8 cellular contexts compared by ENCODE assay signal in the genomic region with DNA sequence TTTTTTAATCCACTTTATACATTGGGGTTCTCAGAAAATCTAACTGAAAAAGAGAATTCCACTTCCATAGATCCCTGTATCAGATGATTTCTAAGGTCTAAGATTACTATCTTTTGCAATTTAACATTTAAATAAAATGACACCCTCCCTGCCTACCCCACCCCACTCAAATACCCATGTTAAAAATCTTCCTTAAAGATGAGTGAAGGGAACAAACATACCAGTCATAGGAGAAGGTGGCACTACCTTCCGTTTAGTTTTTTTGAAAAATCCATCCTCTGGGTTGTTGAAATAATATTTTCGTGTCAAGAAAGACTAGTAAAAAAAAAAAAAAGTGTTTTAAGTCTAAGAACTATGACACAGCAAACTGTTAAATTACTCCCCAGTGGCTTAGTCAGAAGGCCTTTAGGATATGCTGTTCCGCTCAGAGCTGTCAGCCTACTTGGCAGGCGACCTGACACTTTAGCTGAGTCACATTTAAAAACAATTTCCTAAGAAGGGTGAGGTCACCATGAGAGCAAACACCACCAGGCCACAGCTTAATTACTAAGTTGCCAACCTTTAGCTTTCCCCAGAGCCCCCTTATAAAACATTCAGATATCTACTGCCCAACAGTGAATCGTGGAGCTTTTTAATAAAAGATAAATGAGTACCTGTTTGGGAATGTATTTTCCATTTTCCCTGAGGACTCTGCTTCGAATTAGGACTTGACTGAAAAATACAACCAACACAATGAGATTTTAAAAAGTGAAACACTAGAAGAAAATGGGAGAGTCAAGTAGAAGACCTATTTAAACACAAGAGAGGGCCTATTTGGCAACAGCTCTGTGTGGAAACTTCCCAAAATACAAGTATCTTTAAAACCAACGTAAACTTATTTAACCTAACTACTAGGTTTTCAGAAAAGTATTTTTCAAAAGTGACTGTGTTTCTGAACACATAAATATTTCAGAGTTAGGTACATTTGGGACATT. TPM values are rescaled to one million over a fixed set of nuclear protein-coding genes. Genes with fewer than 3 reads are reported as not detected.
DNase-seq lines count a peak whose midpoint lies in the region; ATAC-seq and TF ChIP-seq lines count a peak whose summit lies in the region.

No MANE protein-coding gene starts in this region.

- peaks cover 18 to 38% (median 29%) of the 10 kb centered on the region in 3 donors for H3K4me1 ChIP-seq in esophagus squamous epithelium

- WGBS in esophagus squamous epithelium, 2 donors, result 19 to 25% methylated on average over 7 of the region's 7 CpGs

- H3K27me3 ChIP-seq in esophagus squamous epithelium, result no peaks in the 10 kb centered on the region

- no peak for TF ChIP-seq POLR2A in esophagus squamous epithelium (IDR thresholded peaks at IDR 0.05)

- DNase-seq in AG04449 (ENCODE audit: low read depth, low spot score), result peak; percentile 97
- peak; percentile 56 for DNase-seq in HPDE6-E6E7 (ENCODE audit: extremely low spot score)
- peak; percentile 74 for DNase-seq in SKM-1 treated with dmso at 0.1 percent for 144 hours (lab: John Stamatoyannopoulos, UW; ENCODE audit: unreplicated experiment)
- DNase-seq in esophagus squamous epithelium (lab: John Stamatoyannopoulos, UW), result peak; percentile 8
- DNase-seq in natural killer cell, result no peak
- no peak for DNase-seq in GM20000 (ENCODE audit: low spot score)

- TF ChIP-seq CTCF in AG04449 (IDR thresholded peaks at IDR 0.05; ENCODE audit: insufficient read depth, low read length, missing control alignments) (no peak), esophagus squamous epithelium (IDR thresholded peaks at IDR 0.05) (no peak), natural killer cell (IDR thresholded peaks at IDR 0.05) (no peak), GM20000 (IDR thresholded peaks at IDR 0.05; ENCODE audit: extremely low read depth, missing control alignments) (no peak)

- H3K4me1 Mint-ChIP-seq in natural killer cell, result peaks cover 7 to 15% of the 10 kb centered on the region in 2 donors

- H3K4me3 ChIP-seq in AG04449 (ENCODE audit: low read depth, low read length), result no peak overlapping the region
- peak overlapping the region in 1 of 4 donors; percentile 30 for H3K4me3 ChIP-seq in esophagus squamous epithelium

- peaks cover 0 to 75% (median 11%) of the 10 kb centered on the region in 3 donors for H3K36me3 ChIP-seq in esophagus squamous epithelium

- CTCF ChIA-PET in AG04449 (lab: Yijun Ruan, JAX), result interaction anchor here (0.7 to 1.6 kb wide), 7 partner anchors 9 to 287 kb away, joined by 3 to 6 read pairs (median 5); no protein-coding TSS in a partner anchor

- peak overlapping the region; percentile 8 to 33 for H3K27ac Mint-ChIP-seq in natural killer cell

- H3K36me3 Mint-ChIP-seq in natural killer cell, result no peaks in the 10 kb centered on the region

- no peaks in the 10 kb centered on the region for H3K9me3 Mint-ChIP-seq in natural killer cell

- H3K4me3 Mint-ChIP-seq in natural killer cell, result no peak overlapping the region

- ATAC-seq in natural killer cell, result peak in 2 of 3 donors; percentile 54 to 64
- no peak for ATAC-seq in HG02610 (IDR thresholded peaks at IDR 0.05; ENCODE audit: unreplicated experiment)
- no peak for ATAC-seq in HG02840 (IDR thresholded peaks at IDR 0.05; ENCODE audit: low FRiP score, unreplicated experiment)

- intact Hi-C loops in esophagus squamous epithelium (cut with DNase I) (no loop called here), natural killer cell (cut with micrococcal nuclease) (no loop called here)

- H3K27ac ChIP-seq in esophagus squamous epithelium, result peak overlapping the region; percentile 87 to 92 (median 89)

- no peaks in the 10 kb centered on the region for H3K9me3 ChIP-seq in esophagus squamous epithelium

- POLR2A ChIA-PET in AG04449 (lab: Yijun Ruan, JAX), result interaction anchor here (0.7 to 1.0 kb wide), 3 partner anchors 9 to 44 kb away, joined by 4 to 6 read pairs (median 5); partner anchors contain the start of gene EMC3

- H3K27me3 Mint-ChIP-seq in natural killer cell (ENCODE audit: low read depth in 2 of 2), result no peaks in the 10 kb centered on the region

RNA-seq across cellular contexts. Expression of gene EMC3, which starts 9.6 kb away (rescaled TPM):
- 100 to 1,000 TPM in 1 of 4 donors, 10 to 100 TPM in 3; 36.4 to 113 (median 82.5) TPM for total RNA-seq in esophagus squamous epithelium
- total RNA-seq in natural killer cell, result 10 to 100 TPM; 48.5 to 50.4 (median 49.2) TPM

RNA-seq across cellular contexts. Expression of gene PRRT3, which starts 24.8 kb away (rescaled TPM):
- total RNA-seq in esophagus squamous epithelium, result 1 to 10 TPM in 2 of 4 donors, under 1 TPM in 2; 0.72 to 1.9 (median 1.0) TPM
- 1 to 10 TPM; 2.2 to 5.1 (median 4.8) TPM for total RNA-seq in natural killer cell

RNA-seq across cellular contexts. Expression of gene CRELD1, which starts 43.4 kb away (rescaled TPM):
- total RNA-seq in esophagus squamous epithelium (10 to 100 TPM; 10.8 to 17.0 (median 13.8) TPM), natural killer cell (10 to 100 TPM; 29.1 to 35.6 (median 32.9) TPM)

RNA-seq across cellular contexts. Expression of gene FANCD2, which starts 49.2 kb away (rescaled TPM):
- total RNA-seq in esophagus squamous epithelium (10 to 100 TPM in 2 of 4 donors, 1 to 10 TPM in 2; 3.8 to 15.5 (median 11.1) TPM), natural killer cell (10 to 100 TPM in 2 of 3 donors, 1 to 10 TPM in 1; 9.0 to 15.7 (median 14.6) TPM)

Comparison
In these comparisons a context has a peak if more than half of its experiments do, and no peak if none do; other contexts are left out.
1. DNase-seq: peak in AG04449 (single experiment), HPDE6-E6E7 (single experiment), SKM-1 treated with dmso at 0.1 percent for 144 hours (single experiment) and esophagus squamous epithelium (single experiment); none in natural killer cell (single experiment) and GM20000 (single experiment).
2. ATAC-seq: peak in natural killer cell (2 of 3); none in HG02610 (single experiment) and HG02840 (single experiment).